6 cellular contexts compared by ENCODE assay signal in genomic region chr4:44434247-44434646, GRCh38. TPM values are rescaled to one million over a fixed set of nuclear protein-coding genes. Genes with fewer than 3 reads are reported as not detected.
"Had no signal": no experiment of that assay in that cellular context is flagged by ENCODE, and none has a peak within 500 bp of the region (broad histone marks: within the 10 kb centered on the region; RNA-seq: fewer than 3 reads in every experiment).

No MANE protein-coding gene starts in this region.

- H3K27ac ChIP-seq: HL-60 had no signal

- ATAC-seq: HepG2, K562 had no signal

- DNase-seq: IMR-90, KBM-7 had no signal

- H3K4me3 ChIP-seq: K562 had no signal

RNA-seq across cellular contexts. Expression of gene KCTD8, which starts 14.4 kb away (rescaled TPM):
- total RNA-seq: HepG2, HT-29, IMR-90, K562 had no signal
